Comparison of ENCODE assay signal across 8 cellular contexts in genomic region chr11:125110506-125110905, GRCh38. TPM values are rescaled to one million over a fixed set of nuclear protein-coding genes. Genes with fewer than 3 reads are reported as not detected.
DNase-seq lines count a peak whose midpoint lies in the region; ATAC-seq and TF ChIP-seq lines count a peak whose summit lies in the region.

No MANE protein-coding gene starts in this region.

- H3K27me3 Mint-ChIP-seq in chondrocyte (ENCODE audit: low read depth), result no peaks in the 10 kb centered on the region

- no peaks in the 10 kb centered on the region for H3K9me2 ChIP-seq in Loucy (replicated peaks; ENCODE audit: low read depth, low read length)

- no peak for DNase-seq in DND-41
- DNase-seq in chondrocyte (ENCODE audit: low spot score), result no peak
- no peak for DNase-seq in NCI-H1930 (lab: John Stamatoyannopoulos, UW)

- H3F3A ChIP-seq in Loucy (ENCODE audit: low read depth), result no peaks in the 10 kb centered on the region

- no peak overlapping the region for H3K4me3 ChIP-seq in DND-41 (ENCODE audit: low read depth in 1 of 2, low read length in 2 of 2)
- peak overlapping the region; percentile 97 for H3K4me3 ChIP-seq in Loucy (ENCODE audit: low read length, poor library complexity, severe bottlenecking)
- H3K4me3 ChIP-seq in neuron (ENCODE audit: low read length), result peak overlapping the region; percentile 73

- no peak overlapping the region; the same call in 1 of the 2 replicates for H2AFZ ChIP-seq in DND-41 (ENCODE audit: low read depth, low read length)
- no peak overlapping the region for H2AFZ ChIP-seq in Loucy (ENCODE audit: low read length)
- peak overlapping the region; percentile 21 for H2AFZ ChIP-seq in neuron (ENCODE audit: low read depth, low read length)

- ATAC-seq in DND-41 (ENCODE audit: insufficient read depth, low read depth) (no peak), GM18873 (IDR thresholded peaks at IDR 0.05; ENCODE audit: low FRiP score, unreplicated experiment) (no peak), HG03469 (IDR thresholded peaks at IDR 0.05; ENCODE audit: unreplicated experiment) (no peak), GM21528 (IDR thresholded peaks at IDR 0.05; ENCODE audit: low FRiP score, unreplicated experiment) (no peak)

- no peak for TF ChIP-seq CTCF in DND-41 (IDR thresholded peaks at IDR 0.05; ENCODE audit: borderline replicate concordance, extremely low read depth, low read length, poor library complexity, severe bottlenecking)
- no peak for TF ChIP-seq CTCF in Loucy (conservative IDR thresholded peaks at IDR 0.05; ENCODE audit: low read length)
- no peak for TF ChIP-seq CTCF in chondrocyte (IDR thresholded peaks at IDR 0.05)

- no peak overlapping the region for H3K27ac Mint-ChIP-seq in chondrocyte (ENCODE audit: unreplicated experiment)

- H3K4me1 ChIP-seq in DND-41 (ENCODE audit: insufficient read depth, low read length) (no peaks in the 10 kb centered on the region; the same call in 1 of the 2 replicates), Loucy (ENCODE audit: insufficient read depth, low read length, poor library complexity, severe bottlenecking) (peaks cover 21% of the 10 kb centered on the region), neuron (ENCODE audit: insufficient read depth, low read length) (peaks cover 13% of the 10 kb centered on the region)

- H3K9me3 ChIP-seq in DND-41 (ENCODE audit: insufficient read depth, low read length, severe bottlenecking) (no peaks in the 10 kb centered on the region), Loucy (ENCODE audit: insufficient read depth, low read depth, low read length) (no peaks in the 10 kb centered on the region), neuron (ENCODE audit: low read length) (peaks cover 8% of the 10 kb centered on the region)

- H3K4me1 Mint-ChIP-seq in chondrocyte (ENCODE audit: low read depth), result peaks cover 22% of the 10 kb centered on the region

- H3K9me3 Mint-ChIP-seq in chondrocyte (ENCODE audit: low read depth), result peaks cover 9% of the 10 kb centered on the region

- peak overlapping the region; percentile 99 for H3K4me3 Mint-ChIP-seq in chondrocyte (ENCODE audit: unreplicated experiment)

- H3K36me3 ChIP-seq in DND-41 (ENCODE audit: insufficient read depth, low read length) (no peaks in the 10 kb centered on the region), Loucy (ENCODE audit: insufficient read depth, low read length) (no peaks in the 10 kb centered on the region), neuron (ENCODE audit: insufficient read depth, low read length) (no peaks in the 10 kb centered on the region)

- H3K4me2 ChIP-seq in DND-41 (ENCODE audit: insufficient read depth, low read length) (peak overlapping the region; percentile 52; the same call in 1 of the 2 replicates), Loucy (ENCODE audit: low read depth, low read length, poor library complexity, severe bottlenecking) (peak overlapping the region; percentile 77)

- H3K9ac ChIP-seq in DND-41 (ENCODE audit: low read depth, low read length) (peak overlapping the region; percentile 38; the same call in 1 of the 2 replicates), Loucy (ENCODE audit: low read depth, low read length, poor library complexity, severe bottlenecking) (peak overlapping the region; percentile 87)

- H4K20me1 ChIP-seq in DND-41 (ENCODE audit: insufficient read depth, low read length) (no peaks in the 10 kb centered on the region), Loucy (ENCODE audit: insufficient read depth, low read length, poor library complexity, severe bottlenecking) (no peaks in the 10 kb centered on the region)

- H3K36me3 Mint-ChIP-seq in chondrocyte (ENCODE audit: low read depth), result peaks cover 4% of the 10 kb centered on the region

- H3K79me2 ChIP-seq in DND-41 (ENCODE audit: insufficient read depth, low read length), result no peaks in the 10 kb centered on the region
- H3K79me2 ChIP-seq in Loucy (ENCODE audit: insufficient read depth, low read length), result peaks cover 18% of the 10 kb centered on the region

- H3K27me3 ChIP-seq in DND-41 (ENCODE audit: insufficient read depth, low read length, poor library complexity) (peaks cover 32% of the 10 kb centered on the region), Loucy (ENCODE audit: insufficient read depth, low read length, poor library complexity, severe bottlenecking) (peaks cover 27% of the 10 kb centered on the region), neuron (ENCODE audit: insufficient read depth, low read length) (no peaks in the 10 kb centered on the region)

- H3K27ac ChIP-seq in DND-41 (ENCODE audit: low read length), result no peak overlapping the region

RNA-seq across cellular contexts. Expression of gene TMEM218, which starts 0.9 kb away (rescaled TPM):
- 11.5 to 15.2 TPM (median 12.0 TPM) in 3 replicates for total RNA-seq in chondrocyte

RNA-seq across cellular contexts. Expression of gene SLC37A2, which starts 47.4 kb away (rescaled TPM):
- 0.37 to 1.2 TPM in 2 of 3 replicates, not detected in the other for total RNA-seq in chondrocyte

RNA-seq across cellular contexts. Expression of gene PKNOX2, which starts 54.0 kb away (rescaled TPM):
- total RNA-seq in chondrocyte, result 34.0 to 74.0 TPM (median 34.9 TPM) in 3 replicates

Comparison
In these comparisons a context has a peak if more than half of its experiments do, and no peak if none do; other contexts are left out.
1. H3K4me3 ChIP-seq: peak in Loucy (single experiment) and neuron (single experiment); none in DND-41 (0 of 2).